2 cellular contexts compared by ENCODE assay signal in the genomic region with DNA sequence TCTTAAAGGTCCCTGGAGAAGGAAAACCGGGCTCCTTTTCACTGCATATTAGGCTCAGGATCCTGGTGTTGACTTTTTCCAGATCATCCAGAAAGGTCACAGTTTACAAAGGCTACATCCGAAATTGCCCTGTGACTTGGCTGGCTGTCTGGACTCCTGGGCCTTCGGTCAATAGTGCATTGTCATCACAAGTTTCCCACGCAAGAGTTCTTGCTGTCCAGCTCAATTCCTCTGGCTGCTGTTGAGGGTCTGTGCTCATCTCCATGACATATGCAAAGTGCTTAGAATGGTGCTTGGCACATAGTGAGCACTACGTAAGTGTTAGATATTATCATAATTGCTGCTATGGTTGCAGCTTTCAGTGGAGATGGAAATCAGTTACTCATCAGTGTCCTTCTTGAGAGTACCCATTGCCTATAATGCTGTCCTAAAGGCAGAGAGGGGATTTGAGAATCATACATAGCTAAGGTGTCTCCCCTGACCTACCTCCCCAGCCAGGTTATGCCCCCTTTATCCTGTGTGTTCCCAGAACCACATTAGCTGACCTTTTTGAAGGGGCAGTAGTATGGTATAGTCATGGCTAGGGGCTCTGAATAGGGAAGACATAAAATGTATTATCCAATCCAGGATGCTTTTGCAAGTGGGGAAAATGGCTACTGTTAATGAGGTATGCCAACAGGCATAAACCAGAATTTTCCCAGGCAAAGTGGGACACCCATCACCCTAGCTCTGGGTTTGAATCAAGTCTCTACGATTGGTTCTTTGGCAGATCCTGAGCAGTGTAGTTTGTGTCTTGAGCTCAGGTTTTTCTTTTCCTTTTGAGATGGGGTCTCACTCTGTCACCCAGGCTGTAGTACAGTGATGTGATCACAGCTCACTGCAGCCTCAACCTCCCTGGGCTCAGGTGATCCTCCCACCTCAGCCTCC.
TF ChIP-seq lines count a peak whose summit lies in the region.

No MANE protein-coding gene starts in this region.

TF ChIP-seq in GM12878, 131 proteins besides CTCF, POLR2A, EP300 and RAD21 (continues in another document):
- no peak for TF ChIP-seq CBX5 (IDR thresholded peaks at IDR 0.05; ENCODE audit: low read depth)
- no peak for TF ChIP-seq CHD1 (IDR thresholded peaks at IDR 0.05; ENCODE audit: low read depth, low read length)
- TF ChIP-seq, protein P1, sequence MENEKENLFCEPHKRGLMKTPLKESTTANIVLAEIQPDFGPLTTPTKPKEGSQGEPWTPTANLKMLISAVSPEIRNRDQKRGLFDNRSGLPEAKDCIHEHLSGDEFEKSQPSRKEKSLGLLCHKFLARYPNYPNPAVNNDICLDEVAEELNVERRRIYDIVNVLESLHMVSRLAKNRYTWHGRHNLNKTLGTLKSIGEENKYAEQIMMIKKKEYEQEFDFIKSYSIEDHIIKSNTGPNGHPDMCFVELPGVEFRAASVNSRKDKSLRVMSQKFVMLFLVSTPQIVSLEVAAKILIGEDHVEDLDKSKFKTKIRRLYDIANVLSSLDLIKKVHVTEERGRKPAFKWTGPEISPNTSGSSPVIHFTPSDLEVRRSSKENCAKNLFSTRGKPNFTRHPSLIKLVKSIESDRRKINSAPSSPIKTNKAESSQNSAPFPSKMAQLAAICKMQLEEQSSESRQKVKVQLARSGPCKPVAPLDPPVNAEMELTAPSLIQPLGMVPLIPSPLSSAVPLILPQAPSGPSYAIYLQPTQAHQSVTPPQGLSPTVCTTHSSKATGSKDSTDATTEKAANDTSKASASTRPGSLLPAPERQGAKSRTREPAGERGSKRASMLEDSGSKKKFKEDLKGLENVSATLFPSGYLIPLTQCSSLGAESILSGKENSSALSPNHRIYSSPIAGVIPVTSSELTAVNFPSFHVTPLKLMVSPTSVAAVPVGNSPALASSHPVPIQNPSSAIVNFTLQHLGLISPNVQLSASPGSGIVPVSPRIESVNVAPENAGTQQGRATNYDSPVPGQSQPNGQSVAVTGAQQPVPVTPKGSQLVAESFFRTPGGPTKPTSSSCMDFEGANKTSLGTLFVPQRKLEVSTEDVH (IDR thresholded peaks at IDR 0.05; ENCODE audit: low read depth, partially characterized antibody) = no peak
- TF ChIP-seq ZNF274 (IDR thresholded peaks at IDR 0.05; ENCODE audit: insufficient read depth, insufficient read length) = no peak
- no peak for TF ChIP-seq NR2C2 (IDR thresholded peaks at IDR 0.05; ENCODE audit: borderline replicate concordance, control insufficient read depth, insufficient read length, low read depth)
- TF ChIP-seq, protein P2, sequence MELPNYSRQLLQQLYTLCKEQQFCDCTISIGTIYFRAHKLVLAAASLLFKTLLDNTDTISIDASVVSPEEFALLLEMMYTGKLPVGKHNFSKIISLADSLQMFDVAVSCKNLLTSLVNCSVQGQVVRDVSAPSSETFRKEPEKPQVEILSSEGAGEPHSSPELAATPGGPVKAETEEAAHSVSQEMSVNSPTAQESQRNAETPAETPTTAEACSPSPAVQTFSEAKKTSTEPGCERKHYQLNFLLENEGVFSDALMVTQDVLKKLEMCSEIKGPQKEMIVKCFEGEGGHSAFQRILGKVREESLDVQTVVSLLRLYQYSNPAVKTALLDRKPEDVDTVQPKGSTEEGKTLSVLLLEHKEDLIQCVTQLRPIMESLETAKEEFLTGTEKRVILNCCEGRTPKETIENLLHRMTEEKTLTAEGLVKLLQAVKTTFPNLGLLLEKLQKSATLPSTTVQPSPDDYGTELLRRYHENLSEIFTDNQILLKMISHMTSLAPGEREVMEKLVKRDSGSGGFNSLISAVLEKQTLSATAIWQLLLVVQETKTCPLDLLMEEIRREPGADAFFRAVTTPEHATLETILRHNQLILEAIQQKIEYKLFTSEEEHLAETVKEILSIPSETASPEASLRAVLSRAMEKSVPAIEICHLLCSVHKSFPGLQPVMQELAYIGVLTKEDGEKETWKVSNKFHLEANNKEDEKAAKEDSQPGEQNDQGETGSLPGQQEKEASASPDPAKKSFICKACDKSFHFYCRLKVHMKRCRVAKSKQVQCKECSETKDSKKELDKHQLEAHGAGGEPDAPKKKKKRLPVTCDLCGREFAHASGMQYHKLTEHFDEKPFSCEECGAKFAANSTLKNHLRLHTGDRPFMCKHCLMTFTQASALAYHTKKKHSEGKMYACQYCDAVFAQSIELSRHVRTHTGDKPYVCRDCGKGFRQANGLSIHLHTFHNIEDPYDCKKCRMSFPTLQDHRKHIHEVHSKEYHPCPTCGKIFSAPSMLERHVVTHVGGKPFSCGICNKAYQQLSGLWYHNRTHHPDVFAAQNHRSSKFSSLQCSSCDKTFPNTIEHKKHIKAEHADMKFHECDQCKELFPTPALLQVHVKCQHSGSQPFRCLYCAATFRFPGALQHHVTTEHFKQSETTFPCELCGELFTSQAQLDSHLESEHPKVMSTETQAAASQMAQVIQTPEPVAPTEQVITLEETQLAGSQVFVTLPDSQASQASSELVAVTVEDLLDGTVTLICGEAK (IDR thresholded peaks at IDR 0.05; ENCODE audit: borderline replicate concordance) = no peak
- TF ChIP-seq, protein P3, sequence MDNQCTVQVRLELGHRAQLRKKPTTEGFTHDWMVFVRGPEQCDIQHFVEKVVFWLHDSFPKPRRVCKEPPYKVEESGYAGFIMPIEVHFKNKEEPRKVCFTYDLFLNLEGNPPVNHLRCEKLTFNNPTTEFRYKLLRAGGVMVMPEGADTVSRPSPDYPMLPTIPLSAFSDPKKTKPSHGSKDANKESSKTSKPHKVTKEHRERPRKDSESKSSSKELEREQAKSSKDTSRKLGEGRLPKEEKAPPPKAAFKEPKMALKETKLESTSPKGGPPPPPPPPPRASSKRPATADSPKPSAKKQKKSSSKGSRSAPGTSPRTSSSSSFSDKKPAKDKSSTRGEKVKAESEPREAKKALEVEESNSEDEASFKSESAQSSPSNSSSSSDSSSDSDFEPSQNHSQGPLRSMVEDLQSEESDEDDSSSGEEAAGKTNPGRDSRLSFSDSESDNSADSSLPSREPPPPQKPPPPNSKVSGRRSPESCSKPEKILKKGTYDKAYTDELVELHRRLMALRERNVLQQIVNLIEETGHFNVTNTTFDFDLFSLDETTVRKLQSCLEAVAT (IDR thresholded peaks at IDR 0.05) = no peak
- no peak for TF ChIP-seq TCF12 (IDR thresholded peaks at IDR 0.05; ENCODE audit: low read depth, low read length)
- no peak for TF ChIP-seq ZNF24 (IDR thresholded peaks at IDR 0.05)
- no peak for TF ChIP-seq CREM (IDR thresholded peaks at IDR 0.05; ENCODE audit: low read depth)
- no peak for TF ChIP-seq TCF3 (IDR thresholded peaks at IDR 0.05; ENCODE audit: borderline replicate concordance, insufficient read depth, low read depth, low read length)
- TF ChIP-seq, protein P4, sequence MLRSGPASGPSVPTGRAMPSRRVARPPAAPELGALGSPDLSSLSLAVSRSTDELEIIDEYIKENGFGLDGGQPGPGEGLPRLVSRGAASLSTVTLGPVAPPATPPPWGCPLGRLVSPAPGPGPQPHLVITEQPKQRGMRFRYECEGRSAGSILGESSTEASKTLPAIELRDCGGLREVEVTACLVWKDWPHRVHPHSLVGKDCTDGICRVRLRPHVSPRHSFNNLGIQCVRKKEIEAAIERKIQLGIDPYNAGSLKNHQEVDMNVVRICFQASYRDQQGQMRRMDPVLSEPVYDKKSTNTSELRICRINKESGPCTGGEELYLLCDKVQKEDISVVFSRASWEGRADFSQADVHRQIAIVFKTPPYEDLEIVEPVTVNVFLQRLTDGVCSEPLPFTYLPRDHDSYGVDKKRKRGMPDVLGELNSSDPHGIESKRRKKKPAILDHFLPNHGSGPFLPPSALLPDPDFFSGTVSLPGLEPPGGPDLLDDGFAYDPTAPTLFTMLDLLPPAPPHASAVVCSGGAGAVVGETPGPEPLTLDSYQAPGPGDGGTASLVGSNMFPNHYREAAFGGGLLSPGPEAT (IDR thresholded peaks at IDR 0.05; ENCODE audit: low read depth) = no peak; the same call in 1 of the 2 replicates
- TF ChIP-seq CREB1 (IDR thresholded peaks at IDR 0.05; ENCODE audit: low read depth) = no peak
- no peak for TF ChIP-seq SP1 (IDR thresholded peaks at IDR 0.05; ENCODE audit: low read depth, low read length)
- no peak for TF ChIP-seq NR2C1 (IDR thresholded peaks at IDR 0.05)
- no peak for TF ChIP-seq RCOR1 (conservative IDR thresholded peaks at IDR 0.05; ENCODE audit: low read depth, low read length)
- no peak for TF ChIP-seq SIN3A (IDR thresholded peaks at IDR 0.05; ENCODE audit: low read depth, low read length)

TF ChIP-seq in SK-N-SH treated with all-trans-retinoic acid at 6 μM for 48 hours, 23 proteins besides CTCF, POLR2A, EP300 and RAD21:
- TF ChIP-seq GLIS3 (CRISPR knock-in tag; IDR thresholded peaks at IDR 0.05) (no peak), POU6F1 (CRISPR knock-in tag; IDR thresholded peaks at IDR 0.05; ENCODE audit: borderline replicate concordance, low read depth) (no peak), CREB5 (CRISPR knock-in tag; IDR thresholded peaks at IDR 0.05; ENCODE audit: low read depth) (no peak), ZFP30 (CRISPR knock-in tag; IDR thresholded peaks at IDR 0.05) (no peak), CSDC2 (CRISPR knock-in tag; IDR thresholded peaks at IDR 0.05) (no peak), ZNF70 (CRISPR knock-in tag; IDR thresholded peaks at IDR 0.05) (no peak), SNAI2 (CRISPR knock-in tag; IDR thresholded peaks at IDR 0.05) (no peak), TCF4 (CRISPR knock-in tag; IDR thresholded peaks at IDR 0.05; ENCODE audit: borderline replicate concordance) (no peak), PPARA (CRISPR knock-in tag; IDR thresholded peaks at IDR 0.05; ENCODE audit: borderline replicate concordance) (no peak), RARB (CRISPR knock-in tag; IDR thresholded peaks at IDR 0.05) (no peak), ZNF565 (CRISPR knock-in tag; conservative IDR thresholded peaks at IDR 0.05; ENCODE audit: low read depth) (no peak), OSR1 (CRISPR knock-in tag; IDR thresholded peaks at IDR 0.05) (no peak), ZNF8 (CRISPR knock-in tag; IDR thresholded peaks at IDR 0.05) (no peak), CSRNP3 (CRISPR knock-in tag; IDR thresholded peaks at IDR 0.05) (no peak), ISL1 (CRISPR knock-in tag; IDR thresholded peaks at IDR 0.05) (no peak), ESRRG (CRISPR knock-in tag; IDR thresholded peaks at IDR 0.05) (no peak)
- TF ChIP-seq, protein P5, sequence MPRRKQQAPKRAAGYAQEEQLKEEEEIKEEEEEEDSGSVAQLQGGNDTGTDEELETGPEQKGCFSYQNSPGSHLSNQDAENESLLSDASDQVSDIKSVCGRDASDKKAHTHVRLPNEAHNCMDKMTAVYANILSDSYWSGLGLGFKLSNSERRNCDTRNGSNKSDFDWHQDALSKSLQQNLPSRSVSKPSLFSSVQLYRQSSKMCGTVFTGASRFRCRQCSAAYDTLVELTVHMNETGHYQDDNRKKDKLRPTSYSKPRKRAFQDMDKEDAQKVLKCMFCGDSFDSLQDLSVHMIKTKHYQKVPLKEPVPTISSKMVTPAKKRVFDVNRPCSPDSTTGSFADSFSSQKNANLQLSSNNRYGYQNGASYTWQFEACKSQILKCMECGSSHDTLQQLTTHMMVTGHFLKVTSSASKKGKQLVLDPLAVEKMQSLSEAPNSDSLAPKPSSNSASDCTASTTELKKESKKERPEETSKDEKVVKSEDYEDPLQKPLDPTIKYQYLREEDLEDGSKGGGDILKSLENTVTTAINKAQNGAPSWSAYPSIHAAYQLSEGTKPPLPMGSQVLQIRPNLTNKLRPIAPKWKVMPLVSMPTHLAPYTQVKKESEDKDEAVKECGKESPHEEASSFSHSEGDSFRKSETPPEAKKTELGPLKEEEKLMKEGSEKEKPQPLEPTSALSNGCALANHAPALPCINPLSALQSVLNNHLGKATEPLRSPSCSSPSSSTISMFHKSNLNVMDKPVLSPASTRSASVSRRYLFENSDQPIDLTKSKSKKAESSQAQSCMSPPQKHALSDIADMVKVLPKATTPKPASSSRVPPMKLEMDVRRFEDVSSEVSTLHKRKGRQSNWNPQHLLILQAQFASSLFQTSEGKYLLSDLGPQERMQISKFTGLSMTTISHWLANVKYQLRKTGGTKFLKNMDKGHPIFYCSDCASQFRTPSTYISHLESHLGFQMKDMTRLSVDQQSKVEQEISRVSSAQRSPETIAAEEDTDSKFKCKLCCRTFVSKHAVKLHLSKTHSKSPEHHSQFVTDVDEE (CRISPR knock-in tag; IDR thresholded peaks at IDR 0.05) = no peak
